In the genomic region with DNA sequence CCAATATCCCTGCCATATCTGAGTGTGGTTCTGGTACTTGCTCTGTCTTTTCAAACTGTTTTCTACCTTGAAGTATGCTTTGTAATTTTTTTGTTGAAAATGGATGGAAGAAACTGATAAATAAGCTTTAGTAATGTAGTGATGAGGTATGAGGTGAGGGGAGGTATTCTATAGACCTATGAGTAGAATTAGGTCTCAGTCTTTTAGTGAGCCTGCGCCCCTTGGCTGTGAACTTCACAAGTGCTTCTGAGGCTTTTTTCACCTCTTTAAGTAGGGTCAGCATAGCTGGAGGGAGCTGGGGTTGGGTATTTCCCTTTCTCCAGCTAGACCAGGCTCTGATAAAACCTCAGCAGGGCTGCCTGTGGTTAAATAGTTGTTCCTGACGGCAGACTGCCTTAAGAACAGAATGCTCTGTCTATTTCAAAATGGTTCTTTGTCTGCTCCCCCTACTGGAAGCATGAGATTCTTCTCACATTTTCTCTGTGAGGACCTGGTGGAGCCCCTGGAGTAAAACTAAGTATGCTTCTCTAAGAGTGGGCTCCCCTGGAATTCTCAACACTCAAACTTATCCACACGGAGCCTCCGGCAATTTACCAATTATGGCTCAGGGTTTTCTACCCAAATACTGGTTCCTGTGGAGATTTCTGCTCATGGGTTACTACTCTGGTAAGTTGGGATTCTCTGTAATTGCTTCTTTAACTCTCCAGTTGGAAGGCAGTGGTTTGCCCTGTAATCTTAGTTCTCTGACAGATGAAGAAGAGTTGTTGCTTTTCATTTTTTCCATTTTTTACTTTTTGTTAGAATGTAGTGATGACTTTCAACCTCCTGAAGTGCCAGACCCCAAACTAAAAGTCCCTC, we compare ENCODE assay signal across 8 cellular contexts. TPM values are rescaled to one million over a fixed set of nuclear protein-coding genes. Genes with fewer than 3 reads are reported as not detected.
DNase-seq lines count a peak whose midpoint lies in the region; ATAC-seq, FAIRE-seq and TF ChIP-seq lines count a peak whose summit lies in the region.

No MANE protein-coding gene starts in this region.

- no peak overlapping the region for H3K4me3 Mint-ChIP-seq in neural progenitor cell

- H4K20me1 ChIP-seq in neural progenitor cell (ENCODE audit: low read depth): no peaks in the 10 kb centered on the region

- H3K27ac ChIP-seq in esophagus squamous epithelium: no peak overlapping the region
- H3K27ac ChIP-seq in neural progenitor cell: no peak overlapping the region

- peak overlapping the region; percentile 40 for H2AFZ ChIP-seq in neural progenitor cell (replicated peaks)

- H3K36me3 ChIP-seq in esophagus squamous epithelium (no peaks in the 10 kb centered on the region), neural progenitor cell (no peaks in the 10 kb centered on the region)

- H3F3A ChIP-seq in neural progenitor cell (ENCODE audit: low read depth): no peaks in the 10 kb centered on the region

- H3K79me2 ChIP-seq in neural progenitor cell (ENCODE audit: low read depth): no peaks in the 10 kb centered on the region

- no peaks in the 10 kb centered on the region for H3K36me3 Mint-ChIP-seq in neural progenitor cell

- no peak overlapping the region for H3K4me2 ChIP-seq in neural progenitor cell

- H3K27me3 Mint-ChIP-seq in neural progenitor cell (ENCODE audit: insufficient read depth, low read depth): no peaks in the 10 kb centered on the region

- peaks cover 0 to 4% (median 0%) of the 10 kb centered on the region in 3 donors for H3K4me1 ChIP-seq in esophagus squamous epithelium
- H3K4me1 ChIP-seq in neural progenitor cell: no peaks in the 10 kb centered on the region

- no peak overlapping the region for H3K9ac ChIP-seq in neural progenitor cell

- TF ChIP-seq POLR2A in H54 (IDR thresholded peaks at IDR 0.05; ENCODE audit: low read depth, low read length) (no peak), esophagus squamous epithelium (IDR thresholded peaks at IDR 0.05) (no peak)

- H3K27ac Mint-ChIP-seq in neural progenitor cell: no peak overlapping the region

- peaks cover 0 to 9% (median 5%) of the 10 kb centered on the region in 3 donors for H3K9me3 ChIP-seq in esophagus squamous epithelium
- no peaks in the 10 kb centered on the region for H3K9me3 ChIP-seq in neural progenitor cell (ENCODE audit: low read depth)

- peak; percentile 63 for DNase-seq in AG09309 (ENCODE audit: low read depth)
- DNase-seq in H54 (ENCODE audit: insufficient read length, low spot score): peak; percentile 31
- DNase-seq in RKO (ENCODE audit: low spot score): peak; percentile 58
- no peak for DNase-seq in esophagus squamous epithelium (lab: John Stamatoyannopoulos, UW)
- DNase-seq in neural progenitor cell (ENCODE audit: low spot score): peak; percentile 63

- 29 to 32% methylated on average over 4 of the region's 4 CpGs for WGBS in esophagus squamous epithelium, 2 donors

- ATAC-seq in GM21825 (IDR thresholded peaks at IDR 0.05; ENCODE audit: unreplicated experiment): no peak
- ATAC-seq in GM21526 (IDR thresholded peaks at IDR 0.05; ENCODE audit: low FRiP score, unreplicated experiment): no peak
- ATAC-seq in GM21786 (IDR thresholded peaks at IDR 0.05; ENCODE audit: unreplicated experiment): no peak

- H3K4me3 ChIP-seq in AG09309 (ENCODE audit: control insufficient read depth, low read depth, low read length): no peak overlapping the region
- H3K4me3 ChIP-seq in esophagus squamous epithelium: no peak overlapping the region
- no peak overlapping the region for H3K4me3 ChIP-seq in neural progenitor cell

- intact Hi-C loops in esophagus squamous epithelium (cut with DNase I): no loop called here

- peak; percentile 75 for FAIRE-seq in H54 (lab: Jason Lieb, UNC)

- no peaks in the 10 kb centered on the region for H3K4me1 Mint-ChIP-seq in neural progenitor cell

- peaks cover 10% of the 10 kb centered on the region for H3K9me3 Mint-ChIP-seq in neural progenitor cell

- TF ChIP-seq CTCF in AG09309 (IDR thresholded peaks at IDR 0.05; ENCODE audit: control insufficient read depth, insufficient read depth, low read depth, low read length, missing control alignments) (peak; percentile 69), esophagus squamous epithelium (IDR thresholded peaks at IDR 0.05) (peak in 5 of 6 experiments; percentile 44 to 71 (median 55)), neural progenitor cell (IDR thresholded peaks at IDR 0.05) (peak; percentile 66)

- H3K27me3 ChIP-seq in esophagus squamous epithelium (peaks cover 0 to 8% (median 0%) of the 10 kb centered on the region in 4 donors), neural progenitor cell (no peaks in the 10 kb centered on the region)

RNA-seq across cellular contexts. Expression of gene KRT5, which starts 13.1 kb away (rescaled TPM):
- total RNA-seq in esophagus squamous epithelium: over 10,000 TPM in 1 of 4 donors, 1,000 to 10,000 TPM in 3; 7,921 to 12,107 (median 9,375) TPM
- total RNA-seq in neural progenitor cell (ENCODE audit: low replicate concordance): not detected in 2 replicates

RNA-seq across cellular contexts. Expression of gene KRT6A, which starts 14.0 kb away (rescaled TPM):
- total RNA-seq in esophagus squamous epithelium: over 10,000 TPM in 3 of 4 donors, 1,000 to 10,000 TPM in 1; 1,263 to 22,053 (median 17,717) TPM
- not detected in 2 replicates for total RNA-seq in neural progenitor cell (ENCODE audit: low replicate concordance)

RNA-seq across cellular contexts. Expression of gene KRT6C, which starts 33.5 kb away (rescaled TPM):
- total RNA-seq in esophagus squamous epithelium: 1,000 to 10,000 TPM in 3 of 4 donors, 10 to 100 TPM in 1; 99.0 to 3,532 (median 1,742) TPM
- total RNA-seq in neural progenitor cell (ENCODE audit: low replicate concordance): not detected in 2 replicates

RNA-seq across cellular contexts. Expression of gene KRT71, which starts 45.9 kb away (rescaled TPM):
- not detected for total RNA-seq in esophagus squamous epithelium
- not detected in 2 replicates for total RNA-seq in neural progenitor cell (ENCODE audit: low replicate concordance)

RNA-seq across cellular contexts. Expression of gene KRT6B, which starts 55.1 kb away (rescaled TPM):
- total RNA-seq in esophagus squamous epithelium (1,000 to 10,000 TPM in 3 of 4 donors, 100 to 1,000 TPM in 1; 308 to 3,585 (median 1,609) TPM), neural progenitor cell (ENCODE audit: low replicate concordance) (not detected in 2 replicates)

Comparison
In these comparisons a context has a peak if more than half of its experiments do, and no peak if none do; other contexts are left out.
1. RNA of gene KRT5, which starts 13.1 kb away (total RNA-seq): 7,921 to 12,107 TPM in esophagus squamous epithelium; not detected in neural progenitor cell; every median in the first group is over 1,000 times any median in the second.
2. RNA of gene KRT6A, which starts 14.0 kb away (total RNA-seq): 1,263 to 22,053 TPM in esophagus squamous epithelium; not detected in neural progenitor cell; every median in the first group is over 1,000 times any median in the second.
3. RNA of gene KRT6C, which starts 33.5 kb away (total RNA-seq): 99.0 to 3,532 TPM in esophagus squamous epithelium; not detected in neural progenitor cell; every median in the first group is over 10 times any median in the second.
4. Peak in every context shown above with its lines, with median percentiles within 50 percentile points of each other: CTCF ChIP-seq.